19 cellular contexts compared by ENCODE assay signal in the genomic region with DNA sequence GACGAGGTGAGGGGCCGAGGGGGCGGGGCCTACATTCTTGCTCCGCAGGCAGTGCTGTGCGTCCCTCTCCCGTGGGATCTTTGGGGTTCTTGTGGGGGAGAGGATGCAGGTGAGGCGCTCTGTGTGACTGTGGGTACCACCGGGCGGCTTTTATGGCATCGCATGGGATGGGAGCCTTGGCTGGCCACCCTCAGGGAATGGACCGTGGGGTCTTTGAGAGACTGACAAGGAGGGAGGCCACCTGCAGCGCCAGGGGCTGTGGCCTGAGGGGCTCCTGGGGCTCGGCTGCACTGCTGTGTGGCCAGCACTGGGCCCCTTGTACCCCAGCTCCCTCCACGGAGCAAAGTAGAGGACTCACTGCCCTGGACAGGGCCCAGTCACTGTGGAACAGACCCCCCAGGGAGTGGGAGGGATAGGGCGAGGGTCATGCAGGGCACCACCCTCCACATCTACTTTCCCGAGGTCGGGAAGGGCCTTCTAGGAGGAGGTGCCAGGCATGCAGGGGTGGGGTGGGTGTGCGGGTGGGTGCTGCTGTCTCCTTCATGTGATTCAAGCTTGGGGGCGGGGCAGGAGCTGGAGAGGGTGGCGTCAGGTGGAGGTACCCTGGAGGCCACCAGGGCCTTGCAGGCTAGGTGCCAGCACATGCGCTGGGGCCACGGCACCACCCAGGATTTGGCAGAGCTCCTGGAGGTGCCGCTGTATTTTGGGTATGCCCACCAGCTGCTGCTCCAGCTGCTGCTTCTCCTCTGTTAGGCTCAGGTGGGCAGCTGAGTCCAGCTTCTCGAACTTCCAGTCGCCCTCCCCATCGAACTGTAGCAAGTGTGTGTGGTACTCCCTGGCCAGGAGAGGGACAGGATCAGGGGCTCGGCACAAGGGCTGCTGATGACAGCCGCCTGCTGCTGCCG.
DNase-seq lines count a peak whose midpoint lies in the region; ATAC-seq, FAIRE-seq and TF ChIP-seq lines count a peak whose summit lies in the region.
"Had no signal": no experiment of that assay in that cellular context is flagged by ENCODE, and none has a peak within 500 bp of the region (broad histone marks: within the 10 kb centered on the region; RNA-seq: fewer than 3 reads in every experiment).

No MANE protein-coding gene starts in this region.

- H3K9me3 Mint-ChIP-seq in CD14-positive monocyte, result peaks cover 20 to 53% (median 36%) of the 10 kb centered on the region in 7 donors

- H3K4me3 ChIP-seq in BE2C (ENCODE audit: low read depth, low read length) (no peak overlapping the region), H7 (ENCODE audit: insufficient read depth, low read depth, low read length) (no peak overlapping the region), psoas muscle (no peak overlapping the region), gastroesophageal sphincter (no peak overlapping the region)

- peaks cover 28 to 32% (median 29%) of the 10 kb centered on the region in 3 donors for H3K27me3 Mint-ChIP-seq in CD14-positive monocyte (ENCODE audit: low read depth in 3 of 3)

- DNase-seq in BE2C (peak; percentile 14), H7 (peak; percentile 17), islet precursor cell (peak; percentile 50), psoas muscle (peak; percentile 15 to 47), CD14-positive monocyte (ENCODE audit: low spot score) (no peak), urothelium cell line (ENCODE audit: low spot score) (no peak)
- no peak for DNase-seq in activated CD4-positive, alpha-beta T cell treated with anti-CD3 and anti-CD28 coated beads, Interleukin-2, amount 50 U/mL, for 1 hour
- DNase-seq: activated CD8-positive, alpha-beta memory T cell treated with anti-CD3 and anti-CD28 coated beads, Interleukin-2, amount 10 ng/mL, durations not matched to agents 7 days and 5 days; activated naive CD4-positive, alpha-beta T cell treated with Interleukin-2 at 50 U/mL for 16 hours; COR-L47; foreskin fibroblast; NCI-H1694 treated with DMSO at 0.1 percent for 48 hours; T-helper 17 cell had no signal

- H3K36me3 ChIP-seq in BE2C (no peaks in the 10 kb centered on the region), H7 (replicated peaks; ENCODE audit: control insufficient read depth, insufficient read depth, low read length) (no peaks in the 10 kb centered on the region), psoas muscle (ENCODE audit: insufficient read depth in 1 of 2, low read depth in 1 of 2) (no peaks in the 10 kb centered on the region), gastroesophageal sphincter (no peaks in the 10 kb centered on the region)

- TF ChIP-seq EP300 in gastroesophageal sphincter (IDR thresholded peaks at IDR 0.05), result no peak

- ATAC-seq in psoas muscle, result no peak
- no peak for ATAC-seq in gastroesophageal sphincter
- ATAC-seq: activated CD8-positive, alpha-beta memory T cell treated with anti-CD3 and anti-CD28 coated beads, Interleukin-2, amount 10 ng/mL, durations not matched to agents 7 days and 5 days; T-helper 17 cell had no signal

- H3K27me3 ChIP-seq in BE2C, result peaks cover 18% of the 10 kb centered on the region
- no peaks in the 10 kb centered on the region for H3K27me3 ChIP-seq in H7 (ENCODE audit: control insufficient read depth, insufficient read depth, low read length)
- peaks cover 0 to 46% (median 15%) of the 10 kb centered on the region in 3 donors for H3K27me3 ChIP-seq in psoas muscle (ENCODE audit: insufficient read depth in 3 of 3, low read length in 2 of 3)
- peaks cover 64% of the 10 kb centered on the region for H3K27me3 ChIP-seq in gastroesophageal sphincter

- H3K4me1 Mint-ChIP-seq in CD14-positive monocyte, result no peaks in the 10 kb centered on the region
- H3K4me1 Mint-ChIP-seq: activated CD8-positive, alpha-beta memory T cell treated with anti-CD3 and anti-CD28 coated beads, Interleukin-2, amount 10 ng/mL, durations not matched to agents 7 days and 5 days; T-helper 17 cell had no signal

- no peak for TF ChIP-seq POLR2A in gastroesophageal sphincter (IDR thresholded peaks at IDR 0.05)

- 78 to 86% (median 85%) methylated on average over 29 of the region's 29 CpGs for WGBS in psoas muscle, 3 donors
- 77 to 86% methylated on average over 6 to 9 of the region's 29 CpGs for WGBS in gastroesophageal sphincter (ENCODE audit: low coverage in 1 of 2), 2 donors

- intact Hi-C loops in psoas muscle (cut with DNase I), result no loop called here
- intact Hi-C loops in CD14-positive monocyte (cut with micrococcal nuclease), result no loop called here

- H3K27ac ChIP-seq in psoas muscle (no peak overlapping the region), gastroesophageal sphincter (no peak overlapping the region)

- H3K9me3 ChIP-seq in BE2C (no peaks in the 10 kb centered on the region), psoas muscle (no peaks in the 10 kb centered on the region), gastroesophageal sphincter (peaks cover 0 to 33% (median 0%) of the 10 kb centered on the region in 3 donors)

- no peak for FAIRE-seq in urothelium cell line (lab: Jason Lieb, UNC)
- FAIRE-seq: astrocyte, colon, endothelial cell of umbilical vein had no signal

- no peaks in the 10 kb centered on the region for H3K4me1 ChIP-seq in BE2C
- H3K4me1 ChIP-seq in psoas muscle, result no peaks in the 10 kb centered on the region
- H3K4me1 ChIP-seq in gastroesophageal sphincter, result peaks cover 0 to 10% (median 0%) of the 10 kb centered on the region in 3 donors

- TF ChIP-seq CTCF in BE2C (IDR thresholded peaks at IDR 0.05; ENCODE audit: low read depth, low read length), result no peak
- no peak for TF ChIP-seq CTCF in psoas muscle (IDR thresholded peaks at IDR 0.05)
- TF ChIP-seq CTCF in CD14-positive monocyte (IDR thresholded peaks at IDR 0.05), result no peak
- no peak for TF ChIP-seq CTCF in gastroesophageal sphincter (IDR thresholded peaks at IDR 0.05)

- no peak overlapping the region for H3K4me3 Mint-ChIP-seq in CD14-positive monocyte
- H3K4me3 Mint-ChIP-seq: activated CD8-positive, alpha-beta memory T cell treated with anti-CD3 and anti-CD28 coated beads, Interleukin-2, amount 10 ng/mL, durations not matched to agents 7 days and 5 days; natural killer cell treated with Interleukin-12 subunit alpha and Interleukin-12 subunit beta and Interleukin-15 and Interleukin-18, amount 100 ng/mL, for 72 hours; stimulated activated naive CD8-positive, alpha-beta T cell treated with anti-CD3 and anti-CD28 coated beads, Interleukin-15, Interleukin-2, amounts not matched to agents 100 ng/mL and 50 ng/mL, for 24 hours; T-helper 17 cell had no signal

- H3K27ac Mint-ChIP-seq in CD14-positive monocyte, result no peak overlapping the region
- H3K27ac Mint-ChIP-seq: activated CD8-positive, alpha-beta memory T cell treated with anti-CD3 and anti-CD28 coated beads, Interleukin-2, amount 10 ng/mL, durations not matched to agents 7 days and 5 days; natural killer cell treated with Interleukin-12 subunit alpha and Interleukin-12 subunit beta and Interleukin-15 and Interleukin-18, amount 100 ng/mL, for 72 hours; stimulated activated naive CD8-positive, alpha-beta T cell treated with anti-CD3 and anti-CD28 coated beads, Interleukin-15, Interleukin-2, amounts not matched to agents 100 ng/mL and 50 ng/mL, for 24 hours; T-helper 17 cell had no signal

- peaks cover 0 to 3% of the 10 kb centered on the region in 2 donors for H3K36me3 Mint-ChIP-seq in CD14-positive monocyte
- H3K36me3 Mint-ChIP-seq: activated CD8-positive, alpha-beta memory T cell treated with anti-CD3 and anti-CD28 coated beads, Interleukin-2, amount 10 ng/mL, durations not matched to agents 7 days and 5 days; natural killer cell treated with Interleukin-12 subunit alpha and Interleukin-12 subunit beta and Interleukin-15 and Interleukin-18, amount 100 ng/mL, for 72 hours had no signal

Comparison
In these comparisons a context has a peak if more than half of its experiments do, and no peak if none do; other contexts are left out.
1. DNase-seq: peak in BE2C (single experiment), H7 (single experiment), islet precursor cell (single experiment) and psoas muscle (2 of 2); none in activated CD4-positive, alpha-beta T cell treated with anti-CD3 and anti-CD28 coated beads, Interleukin-2, amount 50 U/mL, for 1 hour (single experiment), CD14-positive monocyte (single experiment) and urothelium cell line (single experiment).